ENCODE assay signal across 1 cellular context in the genomic region with DNA sequence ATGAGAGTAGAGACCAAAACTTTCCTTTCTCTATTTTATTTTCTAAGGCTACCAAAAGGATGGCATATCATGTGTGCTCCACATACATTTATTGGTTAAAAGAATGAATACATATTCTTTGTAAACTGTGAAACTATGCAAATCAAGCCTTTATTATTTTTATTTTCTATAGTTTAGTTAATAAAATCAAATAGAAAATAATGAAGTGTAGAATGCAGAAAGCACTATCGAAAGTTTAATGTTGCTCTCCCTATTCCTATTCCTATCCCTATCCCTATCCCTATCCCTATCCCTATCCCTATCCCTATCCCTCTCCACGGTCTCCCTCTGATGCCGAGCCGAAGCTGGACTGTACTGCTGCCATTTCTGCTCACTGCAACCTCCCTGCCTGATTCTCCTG.
TF ChIP-seq lines count a peak whose summit lies in the region.

No MANE protein-coding gene starts in this region.

TF ChIP-seq in HepG2, 621 proteins besides CTCF, POLR2A, EP300 and RAD21 (continued from another document):
- TF ChIP-seq, protein P1, sequence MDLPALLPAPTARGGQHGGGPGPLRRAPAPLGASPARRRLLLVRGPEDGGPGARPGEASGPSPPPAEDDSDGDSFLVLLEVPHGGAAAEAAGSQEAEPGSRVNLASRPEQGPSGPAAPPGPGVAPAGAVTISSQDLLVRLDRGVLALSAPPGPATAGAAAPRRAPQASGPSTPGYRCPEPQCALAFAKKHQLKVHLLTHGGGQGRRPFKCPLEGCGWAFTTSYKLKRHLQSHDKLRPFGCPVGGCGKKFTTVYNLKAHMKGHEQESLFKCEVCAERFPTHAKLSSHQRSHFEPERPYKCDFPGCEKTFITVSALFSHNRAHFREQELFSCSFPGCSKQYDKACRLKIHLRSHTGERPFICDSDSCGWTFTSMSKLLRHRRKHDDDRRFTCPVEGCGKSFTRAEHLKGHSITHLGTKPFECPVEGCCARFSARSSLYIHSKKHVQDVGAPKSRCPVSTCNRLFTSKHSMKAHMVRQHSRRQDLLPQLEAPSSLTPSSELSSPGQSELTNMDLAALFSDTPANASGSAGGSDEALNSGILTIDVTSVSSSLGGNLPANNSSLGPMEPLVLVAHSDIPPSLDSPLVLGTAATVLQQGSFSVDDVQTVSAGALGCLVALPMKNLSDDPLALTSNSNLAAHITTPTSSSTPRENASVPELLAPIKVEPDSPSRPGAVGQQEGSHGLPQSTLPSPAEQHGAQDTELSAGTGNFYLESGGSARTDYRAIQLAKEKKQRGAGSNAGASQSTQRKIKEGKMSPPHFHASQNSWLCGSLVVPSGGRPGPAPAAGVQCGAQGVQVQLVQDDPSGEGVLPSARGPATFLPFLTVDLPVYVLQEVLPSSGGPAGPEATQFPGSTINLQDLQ (CRISPR knock-in tag; IDR thresholded peaks at IDR 0.05): no peak
